ENCODE assay signal across 19 cellular contexts in the genomic region with DNA sequence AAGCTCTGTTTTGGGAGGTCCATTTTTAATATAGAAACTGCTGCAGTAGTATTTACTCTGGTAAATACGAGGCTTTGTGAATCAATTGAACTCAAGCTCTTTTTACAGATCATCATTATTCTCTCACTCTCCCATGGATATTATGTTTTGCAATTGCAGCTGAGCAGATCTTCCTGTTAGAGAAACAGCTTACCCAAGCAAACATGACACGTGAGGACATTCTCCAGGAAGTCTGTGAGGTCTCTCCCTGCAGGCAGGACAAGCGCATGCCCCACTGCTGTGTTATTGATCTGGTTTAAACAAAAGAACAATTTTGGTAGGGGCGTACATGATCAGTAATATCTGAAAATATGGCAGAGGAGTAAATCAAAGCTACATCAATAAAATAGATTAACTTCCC.
DNase-seq lines count a peak whose midpoint lies in the region; TF ChIP-seq lines count a peak whose summit lies in the region.
"Had no signal": no experiment of that assay in that cellular context is flagged by ENCODE, and none has a peak within 500 bp of the region (broad histone marks: within the 10 kb centered on the region; RNA-seq: fewer than 3 reads in every experiment).

No MANE protein-coding gene starts in this region.

- H3K79me2 ChIP-seq in osteoblast (ENCODE audit: insufficient read depth, low read length), result peaks cover 69% of the 10 kb centered on the region

- no peak overlapping the region for H2AFZ ChIP-seq in osteoblast (ENCODE audit: low read length)

- H3K27me3 ChIP-seq in esophagus squamous epithelium (no peaks in the 10 kb centered on the region), osteoblast (ENCODE audit: insufficient read depth, low read length) (no peaks in the 10 kb centered on the region)

- TF ChIP-seq POLR2A in esophagus squamous epithelium (IDR thresholded peaks at IDR 0.05), result no peak

- 49 to 59% methylated on average over 4 of the region's 4 CpGs for WGBS in esophagus squamous epithelium, 2 donors

- no peak overlapping the region for H3K4me2 ChIP-seq in osteoblast (ENCODE audit: insufficient read depth, low read length)
- H3K4me2 ChIP-seq: SK-N-SH had no signal

- peak; percentile 83 for DNase-seq in DMS153 (lab: John Stamatoyannopoulos, UW)
- peak; percentile 36 for DNase-seq in NCI-H1436 (lab: John Stamatoyannopoulos, UW)
- DNase-seq in esophagus squamous epithelium (lab: John Stamatoyannopoulos, UW), result no peak
- DNase-seq in osteoblast (ENCODE audit: insufficient read length, low spot score, missing footprints), result no peak
- no peak for DNase-seq in SHP77 (lab: John Stamatoyannopoulos, UW)
- no peak for DNase-seq in GM10266 (ENCODE audit: extremely low spot score)
- DNase-seq in inferior parietal cortex (ENCODE audit: extremely low spot score), result no peak
- no peak for DNase-seq in stimulated activated CD4-positive, alpha-beta T cell treated with anti-CD3 and anti-CD28 coated beads, Interleukin-2, amount 100 ng/mL, for 24 hours
- DNase-seq: activated CD4-positive, alpha-beta memory T cell treated with anti-CD3 and anti-CD28 coated beads for 36 hours; amygdala; DMS79; dorsolateral prefrontal cortex; KBM-7; mesendoderm; NCI-H2171; nucleus accumbens; SK-N-SH had no signal

- H3K4me3 ChIP-seq in esophagus squamous epithelium (no peak overlapping the region), osteoblast (ENCODE audit: insufficient read depth, low read length) (no peak overlapping the region)
- H3K4me3 ChIP-seq: BLaER1 treated with 17β-estradiol and CSF1 and Interleukin-3, amounts not matched to agents 10 nM and 100 nM; dorsolateral prefrontal cortex; HAP-1 had no signal

- intact Hi-C loops in esophagus squamous epithelium (cut with DNase I), result no loop called here

- H3K27ac ChIP-seq in esophagus squamous epithelium (peak overlapping the region in 3 of 4 donors; percentile 24 to 42 (median 32)), osteoblast (ENCODE audit: low read depth, low read length) (peak overlapping the region; percentile 27)
- H3K27ac ChIP-seq: BLaER1 treated with 17β-estradiol and CSF1 and Interleukin-3, amounts not matched to agents 10 nM and 100 nM; dorsolateral prefrontal cortex had no signal

- TF ChIP-seq CTCF in esophagus squamous epithelium (IDR thresholded peaks at IDR 0.05), result no peak
- no peak for TF ChIP-seq CTCF in osteoblast (IDR thresholded peaks at IDR 0.05; ENCODE audit: extremely low read depth, low read depth, low read length)
- no peak for TF ChIP-seq CTCF in GM10266 (IDR thresholded peaks at IDR 0.05; ENCODE audit: control insufficient read depth, insufficient read depth, low read depth, missing control alignments)

- H3K4me1 ChIP-seq in esophagus squamous epithelium (peaks cover 0 to 8% (median 0%) of the 10 kb centered on the region in 3 donors), osteoblast (ENCODE audit: insufficient read depth, low read length) (peaks cover 23% of the 10 kb centered on the region)
- H3K4me1 ChIP-seq: HAP-1 had no signal

- H3K36me3 ChIP-seq in esophagus squamous epithelium, result peaks cover 0 to 44% (median 0%) of the 10 kb centered on the region in 3 donors
- peaks cover 95% of the 10 kb centered on the region for H3K36me3 ChIP-seq in osteoblast (ENCODE audit: insufficient read depth, low read length)
- H3K36me3 ChIP-seq: BLaER1 treated with 17β-estradiol and CSF1 and Interleukin-3, amounts not matched to agents 10 nM and 100 nM; HAP-1 had no signal

- H3K9me3 ChIP-seq in esophagus squamous epithelium (no peaks in the 10 kb centered on the region), osteoblast (ENCODE audit: low read depth, low read length) (no peaks in the 10 kb centered on the region)
- H3K9me3 ChIP-seq: HAP-1, SK-N-SH had no signal

- H4K20me1 ChIP-seq in osteoblast (ENCODE audit: insufficient read depth, low read length), result no peaks in the 10 kb centered on the region
- H4K20me1 ChIP-seq: BLaER1 treated with 17β-estradiol and CSF1 and Interleukin-3, amounts not matched to agents 10 nM and 100 nM had no signal

Comparison
In these comparisons a context has a peak if more than half of its experiments do, and no peak if none do; other contexts are left out.
1. DNase-seq: peak in DMS153 (single experiment) and NCI-H1436 (single experiment); none in esophagus squamous epithelium (single experiment), osteoblast (single experiment), SHP77 (0 of 2), GM10266 (single experiment), inferior parietal cortex (single experiment) and stimulated activated CD4-positive, alpha-beta T cell treated with anti-CD3 and anti-CD28 coated beads, Interleukin-2, amount 100 ng/mL, for 24 hours (0 of 2).